Comparison of ENCODE assay signal across 11 cellular contexts in the genomic region with DNA sequence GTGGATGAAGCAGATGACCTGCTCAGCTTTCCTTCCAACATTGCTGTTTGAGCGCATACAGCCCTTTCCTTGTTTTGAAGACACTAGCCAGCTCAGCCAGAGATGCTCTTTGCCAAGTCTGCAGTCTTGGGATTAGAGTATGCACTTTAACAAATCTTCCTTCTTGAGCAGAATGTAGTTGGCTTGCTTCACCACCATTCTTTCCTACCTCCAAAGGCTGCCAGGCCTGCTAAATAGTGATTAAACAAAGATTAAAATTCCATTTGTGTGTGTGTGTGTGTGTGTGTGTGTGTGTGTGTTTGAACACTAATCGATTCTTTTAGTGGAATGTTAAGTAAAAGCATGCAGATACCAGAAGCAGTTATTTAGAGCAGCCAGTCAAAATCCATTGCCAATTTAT.
DNase-seq lines count a peak whose midpoint lies in the region; ATAC-seq and TF ChIP-seq lines count a peak whose summit lies in the region.
"Had no signal": no experiment of that assay in that cellular context is flagged by ENCODE, and none has a peak within 500 bp of the region (broad histone marks: within the 10 kb centered on the region; RNA-seq: fewer than 3 reads in every experiment).

No MANE protein-coding gene starts in this region.

- no peak overlapping the region for H3K4me3 ChIP-seq in cardiac fibroblast (replicated peaks in 1 of 2; ENCODE audit: low read depth in 2 of 2, low read length in 2 of 2)
- H3K4me3 ChIP-seq in hepatocyte: no peak overlapping the region

- ATAC-seq in sciatic nerve (peak; percentile 91), HG03460 (IDR thresholded peaks at IDR 0.05; ENCODE audit: unreplicated experiment) (no peak), GM19452 (IDR thresholded peaks at IDR 0.05; ENCODE audit: unreplicated experiment) (no peak)
- ATAC-seq: CD8-positive, alpha-beta T cell had no signal

- H3K36me3 ChIP-seq in hepatocyte (replicated peaks; ENCODE audit: insufficient read depth, low read depth): no peaks in the 10 kb centered on the region
- H3K36me3 ChIP-seq: neutrophil had no signal

- H3K9me2 ChIP-seq in hepatocyte (replicated peaks; ENCODE audit: insufficient read depth): no peaks in the 10 kb centered on the region

- H4K20me1 ChIP-seq in hepatocyte (ENCODE audit: insufficient read depth, poor library complexity, severe bottlenecking): no peaks in the 10 kb centered on the region

- no peak overlapping the region for H2AFZ ChIP-seq in hepatocyte

- WGBS in hepatocyte (ENCODE audit: low lambda C conversion rate, missing lambda C conversion rate): 44% methylated on average over 2 of the region's 2 CpGs

- DNase-seq in EH (ENCODE audit: low read depth) (peak; percentile 68), cardiac fibroblast (ENCODE audit: low read depth in 2 of 2) (peak; percentile 54 to 85), hepatocyte (ENCODE audit: low spot score) (peak; percentile 28), sciatic nerve (ENCODE audit: low spot score) (no peak), NCI-H128 (lab: John Stamatoyannopoulos, UW; ENCODE audit: unreplicated experiment) (no peak)
- no peak for DNase-seq in stimulated activated CD4-positive, alpha-beta T cell treated with anti-CD3 and anti-CD28 coated beads, Interleukin-2, amount 100 ng/mL, for 24 hours
- DNase-seq: KG1 had no signal

- no peaks in the 10 kb centered on the region for H3K9me3 ChIP-seq in hepatocyte (ENCODE audit: low read depth)
- H3K9me3 ChIP-seq: neutrophil had no signal

- no peaks in the 10 kb centered on the region for H3K27me3 ChIP-seq in hepatocyte
- H3K27me3 ChIP-seq: neutrophil had no signal

- TF ChIP-seq CTCF in cardiac fibroblast (IDR thresholded peaks at IDR 0.05; ENCODE audit: low read depth, low read length): no peak
- TF ChIP-seq CTCF in hepatocyte (IDR thresholded peaks at IDR 0.05; ENCODE audit: poor library complexity): no peak

- H3K27ac ChIP-seq in hepatocyte: peak overlapping the region; percentile 72
- H3K27ac ChIP-seq: neutrophil had no signal

- peak overlapping the region; percentile 56 for H3K4me2 ChIP-seq in hepatocyte

- H3K4me1 ChIP-seq in hepatocyte (ENCODE audit: insufficient read depth): peaks cover 31% of the 10 kb centered on the region

- no peaks in the 10 kb centered on the region for H3K79me2 ChIP-seq in hepatocyte

- intact Hi-C loops in sciatic nerve (cut with DNase I): no loop called here

Comparison
In these comparisons a context has a peak if more than half of its experiments do, and no peak if none do; other contexts are left out.
1. DNase-seq: peak in EH (single experiment), cardiac fibroblast (2 of 2) and hepatocyte (single experiment); none in sciatic nerve (single experiment), NCI-H128 (single experiment) and stimulated activated CD4-positive, alpha-beta T cell treated with anti-CD3 and anti-CD28 coated beads, Interleukin-2, amount 100 ng/mL, for 24 hours (0 of 2).